ENCODE assay signal across 24 cellular contexts in genomic region chr12:2332266-2332665, GRCh38.
DNase-seq lines count a peak whose midpoint lies in the region; ATAC-seq and TF ChIP-seq lines count a peak whose summit lies in the region.
"Had no signal": no experiment of that assay in that cellular context is flagged by ENCODE, and none has a peak within 500 bp of the region (broad histone marks: within the 10 kb centered on the region; RNA-seq: fewer than 3 reads in every experiment).

No MANE protein-coding gene starts in this region.

- peaks cover 3% of the 10 kb centered on the region for H3K27me3 Mint-ChIP-seq in neural progenitor cell (ENCODE audit: insufficient read depth, low read depth)

- POLR2A ChIA-PET in PC-3 (lab: Charles Lee; ENCODE audit: unreplicated experiment), result no interaction called here

- intact Hi-C loops in ascending aorta (cut with DNase I), result loop anchor here (5.0 to 10.0 kb wide), 2 partner anchors 53 to 95 kb away; no protein-coding TSS in a partner anchor
- intact Hi-C loops in PC-3 (cut with micrococcal nuclease), result no loop called here

- H3K27ac Mint-ChIP-seq in neural progenitor cell, result no peak overlapping the region
- H3K27ac Mint-ChIP-seq: CD8-positive, alpha-beta T cell; stimulated activated naive B cell treated with anti-CD40 and anti-IgM and Interleukin-4, amounts not matched to agents 10 μg/mL and 1 μg/mL and 100 μg/mL, for 72 hours had no signal

- H3K27me3 ChIP-seq in ascending aorta (no peaks in the 10 kb centered on the region), smooth muscle cell (ENCODE audit: low read depth) (no peaks in the 10 kb centered on the region), PC-3 (ENCODE audit: low read length) (peaks cover 34% of the 10 kb centered on the region), neural progenitor cell (no peaks in the 10 kb centered on the region)
- H3K27me3 ChIP-seq: neutrophil, SJSA1 had no signal

- H2AFZ ChIP-seq in smooth muscle cell (ENCODE audit: low read depth) (no peak overlapping the region), PC-3 (ENCODE audit: low read length) (no peak overlapping the region), neural progenitor cell (replicated peaks) (no peak overlapping the region)

- H3K9me3 Mint-ChIP-seq in neural progenitor cell, result no peaks in the 10 kb centered on the region
- H3K9me3 Mint-ChIP-seq: activated T-cell treated with anti-CD3 and anti-CD28 coated beads, Interleukin-2, amount 50 U/mL, for 4 hours; CD8-positive, alpha-beta T cell; stimulated activated naive B cell treated with anti-CD40 and anti-IgM and Interleukin-4, amounts not matched to agents 10 μg/mL and 1 μg/mL and 100 μg/mL, for 72 hours had no signal

- no peaks in the 10 kb centered on the region for H3K36me3 Mint-ChIP-seq in neural progenitor cell
- H3K36me3 Mint-ChIP-seq: CD8-positive, alpha-beta T cell; stimulated activated naive B cell treated with anti-CD40 and anti-IgM and Interleukin-4, amounts not matched to agents 10 μg/mL and 1 μg/mL and 100 μg/mL, for 72 hours had no signal

- no peak overlapping the region for H3K4me3 Mint-ChIP-seq in neural progenitor cell
- H3K4me3 Mint-ChIP-seq: activated T-cell treated with anti-CD3 and anti-CD28 coated beads, Interleukin-2, amount 50 U/mL, for 4 hours; CD8-positive, alpha-beta T cell; stimulated activated naive B cell treated with anti-CD40 and anti-IgM and Interleukin-4, amounts not matched to agents 10 μg/mL and 1 μg/mL and 100 μg/mL, for 72 hours had no signal

- no peaks in the 10 kb centered on the region for H3K9me2 ChIP-seq in PC-3 (replicated peaks; ENCODE audit: low read length)

- no peaks in the 10 kb centered on the region for H3K79me2 ChIP-seq in smooth muscle cell (ENCODE audit: low read depth)
- no peaks in the 10 kb centered on the region for H3K79me2 ChIP-seq in PC-3 (ENCODE audit: low read length)
- H3K79me2 ChIP-seq in neural progenitor cell (ENCODE audit: low read depth), result no peaks in the 10 kb centered on the region

- no peaks in the 10 kb centered on the region for H4K20me1 ChIP-seq in smooth muscle cell (ENCODE audit: low read depth)
- no peaks in the 10 kb centered on the region for H4K20me1 ChIP-seq in PC-3 (ENCODE audit: low read length)
- no peaks in the 10 kb centered on the region for H4K20me1 ChIP-seq in neural progenitor cell (ENCODE audit: low read depth)

- H3K9me3 ChIP-seq in ascending aorta (no peaks in the 10 kb centered on the region), smooth muscle cell (replicated peaks; ENCODE audit: low read depth) (no peaks in the 10 kb centered on the region), PC-3 (ENCODE audit: low read length) (no peaks in the 10 kb centered on the region), neural progenitor cell (ENCODE audit: low read depth) (no peaks in the 10 kb centered on the region)
- H3K9me3 ChIP-seq: neutrophil, SJSA1 had no signal

- peak overlapping the region; percentile 97 to 99 for H3K27ac ChIP-seq in ascending aorta
- H3K27ac ChIP-seq in smooth muscle cell (ENCODE audit: low read depth), result peak overlapping the region; percentile 98
- H3K27ac ChIP-seq in PC-3 (ENCODE audit: low read length), result no peak overlapping the region
- no peak overlapping the region for H3K27ac ChIP-seq in neural progenitor cell
- H3K27ac ChIP-seq: neutrophil, SJSA1 had no signal

- H3K4me1 ChIP-seq in ascending aorta (peaks cover 17 to 45% of the 10 kb centered on the region in 2 donors), smooth muscle cell (ENCODE audit: low read depth) (peaks cover 21% of the 10 kb centered on the region), PC-3 (ENCODE audit: insufficient read depth, low read length) (peaks cover 22% of the 10 kb centered on the region), neural progenitor cell (peaks cover 10% of the 10 kb centered on the region)

- H3K4me2 ChIP-seq in smooth muscle cell, result peak overlapping the region; percentile 35
- H3K4me2 ChIP-seq in PC-3 (ENCODE audit: low read length), result no peak overlapping the region
- H3K4me2 ChIP-seq in neural progenitor cell, result no peak overlapping the region

- CTCF ChIA-PET in PC-3 (lab: Charles Lee), result no interaction called here

- WGBS in smooth muscle cell (ENCODE audit: low lambda C conversion rate), result 100% methylated on average over 1 of the region's 1 CpG

- H3F3A ChIP-seq in smooth muscle cell (ENCODE audit: low read depth), result peaks cover 11% of the 10 kb centered on the region
- H3F3A ChIP-seq in PC-3 (ENCODE audit: low read length, unreplicated experiment), result no peaks in the 10 kb centered on the region
- H3F3A ChIP-seq in neural progenitor cell (ENCODE audit: low read depth), result no peaks in the 10 kb centered on the region

- ATAC-seq in PC-3, result no peak
- ATAC-seq in GM18517 (IDR thresholded peaks at IDR 0.05; ENCODE audit: unreplicated experiment), result no peak
- ATAC-seq in GM18873 (IDR thresholded peaks at IDR 0.05; ENCODE audit: low FRiP score, unreplicated experiment), result no peak
- ATAC-seq: activated T-cell treated with anti-CD3 and anti-CD28 coated beads, Interleukin-2, amount 50 U/mL, for 4 hours; CD8-positive, alpha-beta T cell; stimulated activated naive B cell treated with anti-CD40 and anti-IgM and Interleukin-4, amounts not matched to agents 10 μg/mL and 1 μg/mL and 100 μg/mL, for 72 hours had no signal

- H3K36me3 ChIP-seq in ascending aorta (no peaks in the 10 kb centered on the region), smooth muscle cell (ENCODE audit: low read depth) (no peaks in the 10 kb centered on the region), PC-3 (ENCODE audit: low read depth, low read length) (no peaks in the 10 kb centered on the region), neural progenitor cell (no peaks in the 10 kb centered on the region)
- H3K36me3 ChIP-seq: neutrophil, SJSA1 had no signal

- no TSS peak for BruUV-seq in PC-3 (replicated peaks; lab: Mats Ljungman, UMichigan)

- DNase-seq in EL (peak; percentile 29), ascending aorta (ENCODE audit: low spot score in 2 of 2) (no peak), fibroblast of gingiva (ENCODE audit: low read depth) (peak; percentile 93), smooth muscle cell (lab: John Stamatoyannopoulos, UW; ENCODE audit: unreplicated experiment) (no peak), PC-3 (no peak), neural progenitor cell (ENCODE audit: low spot score) (no peak)
- DNase-seq: activated CD4-positive, alpha-beta T cell treated with anti-CD3 and anti-CD28 coated beads for 4 hours; activated T-cell treated with anti-CD3 and anti-CD28 coated beads, Interleukin-2, amount 50 U/mL, for 4 hours; AML-193; amniotic stem cell; caudate nucleus; CD8-positive, alpha-beta T cell; kidney; mammary epithelial cell; NCI-H1105 treated with DMSO at 0.1 percent for 48 hours; NCI-H2029 treated with DMSO at 0.1 percent for 48 hours; NCI-H226; stimulated activated CD4-positive, alpha-beta T cell treated with anti-CD3 and anti-CD28 coated beads, Interleukin-2, amount 100 ng/mL, for 48 hours; stimulated activated naive B cell treated with anti-CD40 and anti-IgM and Interleukin-4, amounts not matched to agents 10 μg/mL and 1 μg/mL and 100 μg/mL, for 72 hours; T-helper 2 cell had no signal

- no peak overlapping the region for H3K4me3 ChIP-seq in ascending aorta
- no peak overlapping the region for H3K4me3 ChIP-seq in smooth muscle cell
- H3K4me3 ChIP-seq in PC-3 (ENCODE audit: low read length), result no peak overlapping the region
- no peak overlapping the region for H3K4me3 ChIP-seq in neural progenitor cell
- H3K4me3 ChIP-seq: SJSA1 had no signal

- TF ChIP-seq CTCF in ascending aorta (IDR thresholded peaks at IDR 0.05) (no peak), smooth muscle cell (IDR thresholded peaks at IDR 0.05; ENCODE audit: borderline replicate concordance, insufficient read depth, poor library complexity, severe bottlenecking) (no peak), PC-3 (conservative IDR thresholded peaks at IDR 0.05; ENCODE audit: low read depth, low read length) (no peak), neural progenitor cell (IDR thresholded peaks at IDR 0.05) (no peak)

- H3K9ac ChIP-seq in smooth muscle cell (ENCODE audit: low read depth) (peak overlapping the region; percentile 28), PC-3 (ENCODE audit: low read length) (no peak overlapping the region), neural progenitor cell (no peak overlapping the region)

- H3K4me1 Mint-ChIP-seq in neural progenitor cell, result peaks cover 16% of the 10 kb centered on the region

Comparison
In these comparisons a context has a peak if more than half of its experiments do, and no peak if none do; other contexts are left out.
1. DNase-seq: peak in EL (single experiment) and fibroblast of gingiva (single experiment); none in ascending aorta (0 of 2), smooth muscle cell (single experiment), PC-3 (single experiment) and neural progenitor cell (single experiment).
2. H3K27ac ChIP-seq: peak in ascending aorta (2 of 2) and smooth muscle cell (single experiment); none in PC-3 (single experiment) and neural progenitor cell (single experiment).